Comparison of ENCODE assay signal across 11 cellular contexts in genomic region chr10:359093-359492, GRCh38.
DNase-seq lines count a peak whose midpoint lies in the region; ATAC-seq and TF ChIP-seq lines count a peak whose summit lies in the region.
"Had no signal": no experiment of that assay in that cellular context is flagged by ENCODE, and none has a peak within 500 bp of the region (broad histone marks: within the 10 kb centered on the region; RNA-seq: fewer than 3 reads in every experiment).

No MANE protein-coding gene starts in this region.

- H3K27ac ChIP-seq in endodermal cell (ENCODE audit: low read depth, low read length) (no peak overlapping the region), osteoblast (ENCODE audit: low read depth, low read length) (no peak overlapping the region), mesenchymal stem cell (ENCODE audit: low read length, poor library complexity, severe bottlenecking) (no peak overlapping the region), WERI-Rb-1 (no peak overlapping the region)

- no peaks in the 10 kb centered on the region for H3K79me2 ChIP-seq in osteoblast (ENCODE audit: insufficient read depth, low read length)

- peaks cover 6% of the 10 kb centered on the region for H3K79me1 ChIP-seq in mesenchymal stem cell (replicated peaks; ENCODE audit: low read length, poor library complexity, severe bottlenecking)

- H4K91ac ChIP-seq in mesenchymal stem cell (ENCODE audit: low read length) = no peak overlapping the region

- H3K9ac ChIP-seq in endodermal cell (ENCODE audit: extremely low read depth, low read length, poor library complexity, severe bottlenecking) (no peak overlapping the region), mesenchymal stem cell (ENCODE audit: low read length) (no peak overlapping the region)

- H3K23ac ChIP-seq in mesenchymal stem cell (ENCODE audit: low read length in 2 of 2) = no peak overlapping the region

- no peak for ATAC-seq in T-helper 17 cell
- no peak for ATAC-seq in GM19023 (IDR thresholded peaks at IDR 0.05; ENCODE audit: unreplicated experiment)

- no peaks in the 10 kb centered on the region for H3K4me1 ChIP-seq in endodermal cell (ENCODE audit: control insufficient read depth, insufficient read depth, low read length)
- H3K4me1 ChIP-seq in osteoblast (ENCODE audit: insufficient read depth, low read length) = no peaks in the 10 kb centered on the region
- H3K4me1 ChIP-seq in mesenchymal stem cell (ENCODE audit: control insufficient read depth, insufficient read depth, low read depth, low read length) = peaks cover 8% of the 10 kb centered on the region
- H3K4me1 ChIP-seq: HAP-1 had no signal

- H3K4me2 ChIP-seq in osteoblast (ENCODE audit: insufficient read depth, low read length) (no peak overlapping the region), mesenchymal stem cell (ENCODE audit: low read length, poor library complexity, severe bottlenecking) (no peak overlapping the region)

- H2AFZ ChIP-seq in osteoblast (ENCODE audit: low read length) = no peak overlapping the region
- no peak overlapping the region for H2AFZ ChIP-seq in mesenchymal stem cell (ENCODE audit: low read depth, low read length)

- H3K36me3 ChIP-seq in endodermal cell (ENCODE audit: control insufficient read depth, insufficient read depth, low read length) (peaks cover 45% of the 10 kb centered on the region), osteoblast (ENCODE audit: insufficient read depth, low read length) (peaks cover 72% of the 10 kb centered on the region), mesenchymal stem cell (ENCODE audit: control insufficient read depth in 1 of 2, insufficient read depth in 2 of 2, low read depth in 1 of 2, low read length in 2 of 2) (peaks cover 64 to 96% of the 10 kb centered on the region in 2 experiments), WERI-Rb-1 (no peaks in the 10 kb centered on the region)

- no peak overlapping the region for H2BK12ac ChIP-seq in mesenchymal stem cell (ENCODE audit: low read length in 2 of 2)

- no peaks in the 10 kb centered on the region for H3K9me3 Mint-ChIP-seq in endodermal cell

- H3K27me3 Mint-ChIP-seq in T-helper 17 cell = no peaks in the 10 kb centered on the region
- no peaks in the 10 kb centered on the region for H3K27me3 Mint-ChIP-seq in endodermal cell (ENCODE audit: insufficient read depth)

- in situ Hi-C loops in G401 (cut with HindIII; ENCODE audit: low sequenced_read_pairs) = no loop called here

- H2BK5ac ChIP-seq in mesenchymal stem cell (ENCODE audit: low read depth, low read length, poor library complexity, severe bottlenecking) = no peak overlapping the region

- H3K14ac ChIP-seq in mesenchymal stem cell (ENCODE audit: low read length in 2 of 2) = no peak overlapping the region

- H3K27me3 ChIP-seq in endodermal cell (ENCODE audit: control insufficient read depth, insufficient read depth, low read length, poor library complexity, severe bottlenecking) = no peaks in the 10 kb centered on the region
- H3K27me3 ChIP-seq in osteoblast (ENCODE audit: insufficient read depth, low read length) = no peaks in the 10 kb centered on the region
- H3K27me3 ChIP-seq in mesenchymal stem cell (ENCODE audit: control insufficient read depth in 1 of 2, insufficient read depth in 1 of 2, low read length in 2 of 2) = no peaks in the 10 kb centered on the region
- H3K27me3 ChIP-seq in WERI-Rb-1 (ENCODE audit: insufficient read depth, low read depth, severe bottlenecking) = no peaks in the 10 kb centered on the region

- no peak overlapping the region for H2BK120ac ChIP-seq in mesenchymal stem cell (ENCODE audit: low read depth, low read length)

- H3K27ac Mint-ChIP-seq in T-helper 17 cell (peak overlapping the region; percentile 21), endodermal cell (no peak overlapping the region)

- H3K4me1 Mint-ChIP-seq in T-helper 17 cell = peaks cover 5% of the 10 kb centered on the region
- H3K4me1 Mint-ChIP-seq in endodermal cell = peaks cover 10% of the 10 kb centered on the region

- H3K9me3 ChIP-seq in T-helper 17 cell (ENCODE audit: control insufficient read depth, low read length, poor library complexity, severe bottlenecking) (no peaks in the 10 kb centered on the region), endodermal cell (ENCODE audit: control insufficient read depth, low read length) (no peaks in the 10 kb centered on the region), osteoblast (ENCODE audit: low read depth, low read length) (no peaks in the 10 kb centered on the region), mesenchymal stem cell (ENCODE audit: control insufficient read depth, low read length) (no peaks in the 10 kb centered on the region), WERI-Rb-1 (ENCODE audit: severe bottlenecking) (no peaks in the 10 kb centered on the region)
- H3K9me3 ChIP-seq: HAP-1 had no signal

- no peaks in the 10 kb centered on the region for H4K20me1 ChIP-seq in osteoblast (ENCODE audit: insufficient read depth, low read length)

- DNase-seq in G401 (ENCODE audit: low spot score) = peak; percentile 38
- DNase-seq in T-helper 17 cell = no peak
- DNase-seq in endodermal cell = peak; percentile 23
- DNase-seq in osteoblast (ENCODE audit: insufficient read length, low spot score, missing footprints) = peak; percentile 29
- no peak for DNase-seq in mesenchymal stem cell
- DNase-seq in NCI-H1417 treated with DMSO at 0.1 percent for 48 hours (lab: John Stamatoyannopoulos, UW) = no peak
- no peak for DNase-seq in WERI-Rb-1
- DNase-seq: EL, NCI-H2029 had no signal

- H3K36me3 Mint-ChIP-seq in T-helper 17 cell (ENCODE audit: low read depth) (peaks cover 7% of the 10 kb centered on the region), endodermal cell (ENCODE audit: low read depth) (peaks cover 43% of the 10 kb centered on the region)

- H3K18ac ChIP-seq in mesenchymal stem cell (ENCODE audit: low read depth in 1 of 2, low read length in 2 of 2) = no peak overlapping the region

- TF ChIP-seq CTCF in endodermal cell (conservative IDR thresholded peaks at IDR 0.05) = no peak
- TF ChIP-seq CTCF in osteoblast (IDR thresholded peaks at IDR 0.05; ENCODE audit: extremely low read depth, low read depth, low read length) = no peak
- TF ChIP-seq CTCF in WERI-Rb-1 (IDR thresholded peaks at IDR 0.05; ENCODE audit: low read depth, low read length) = no peak

- no peak overlapping the region for H3K4me3 Mint-ChIP-seq in T-helper 17 cell
- H3K4me3 Mint-ChIP-seq in endodermal cell = no peak overlapping the region

- 93 to 95% methylated on average over 18 of the region's 18 CpGs for WGBS in endodermal cell (ENCODE audit: insufficient coverage in 1 of 2, insufficient read length in 1 of 2), 2 experiments
- WGBS in mesenchymal stem cell = 96% methylated on average over 18 of the region's 18 CpGs

- no peak overlapping the region for H3K4ac ChIP-seq in mesenchymal stem cell (ENCODE audit: low read depth in 1 of 2, low read length in 2 of 2)

- H4K8ac ChIP-seq in mesenchymal stem cell (ENCODE audit: low read length) = no peak overlapping the region

- no peak overlapping the region for H2BK15ac ChIP-seq in mesenchymal stem cell (ENCODE audit: low read depth, poor library complexity, severe bottlenecking)

- H2AK5ac ChIP-seq in mesenchymal stem cell (ENCODE audit: low read length, severe bottlenecking) = no peak overlapping the region

- H3K4me3 ChIP-seq in endodermal cell (ENCODE audit: low read length) (no peak overlapping the region), osteoblast (ENCODE audit: insufficient read depth, low read length) (no peak overlapping the region), mesenchymal stem cell (ENCODE audit: insufficient read depth in 1 of 2, low read depth in 1 of 2, low read length in 2 of 2) (no peak overlapping the region), WERI-Rb-1 (ENCODE audit: low read depth, low read length) (no peak overlapping the region)
- H3K4me3 ChIP-seq: HAP-1 had no signal

Comparison
In these comparisons a context has a peak if more than half of its experiments do, and no peak if none do; other contexts are left out.
1. DNase-seq: peak in G401 (single experiment), endodermal cell (single experiment) and osteoblast (single experiment); none in T-helper 17 cell (0 of 3), mesenchymal stem cell (single experiment), NCI-H1417 treated with DMSO at 0.1 percent for 48 hours (single experiment) and WERI-Rb-1 (single experiment).